3 cellular contexts compared by ENCODE assay signal in the genomic region with DNA sequence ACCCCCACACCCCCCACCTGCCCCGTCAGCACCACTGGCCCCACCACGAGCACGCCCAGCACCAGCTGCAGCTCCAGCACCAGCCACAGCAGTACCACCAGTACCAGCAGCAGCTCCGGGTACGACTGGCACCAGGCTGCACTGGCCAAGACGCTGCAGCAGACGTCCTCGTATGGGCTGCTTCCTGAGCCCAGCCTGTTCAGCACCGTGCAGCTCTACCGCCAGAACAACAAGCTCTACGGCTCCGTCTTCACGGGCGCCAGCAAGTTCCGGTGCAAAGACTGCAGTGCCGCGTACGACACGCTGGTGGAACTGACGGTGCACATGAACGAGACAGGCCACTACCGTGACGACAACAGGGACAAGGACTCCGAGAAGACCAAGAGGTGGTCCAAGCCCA.
"Had no signal": no experiment of that assay in that cellular context is flagged by ENCODE, and none has a peak within 500 bp of the region (broad histone marks: within the 10 kb centered on the region; RNA-seq: fewer than 3 reads in every experiment).

No MANE protein-coding gene starts in this region.

- DNase-seq: GDM1, GF-D8 had no signal

- ATAC-seq: GM12878 had no signal

- H3K4me3 ChIP-seq: GM12878 had no signal
